In genomic region chr10:112813866-112814596, GRCh38 we compare ENCODE assay signal across 17 cellular contexts.
DNase-seq lines count a peak whose midpoint lies in the region; ATAC-seq, FAIRE-seq and TF ChIP-seq lines count a peak whose summit lies in the region.
"Had no signal": no experiment of that assay in that cellular context is flagged by ENCODE, and none has a peak within 500 bp of the region (broad histone marks: within the 10 kb centered on the region; RNA-seq: fewer than 3 reads in every experiment).

No MANE protein-coding gene starts in this region.

- H4K8ac ChIP-seq in mesendoderm (ENCODE audit: low read depth, low read length), result no peak overlapping the region

- TF ChIP-seq CTCF in A549 (IDR thresholded peaks at IDR 0.05), result no peak
- no peak for TF ChIP-seq CTCF in PC-9 (conservative IDR thresholded peaks at IDR 0.05)
- TF ChIP-seq CTCF in hepatocyte (IDR thresholded peaks at IDR 0.05; ENCODE audit: poor library complexity), result no peak
- no peak for TF ChIP-seq CTCF in body of pancreas (IDR thresholded peaks at IDR 0.05)

- peak; percentile 8 for DNase-seq in T-helper 2 cell treated with Interferon-gamma antibody and Interleukin-4, amounts not matched to agents 5 μg/mL and 100 μg/mL, for 36 hours (ENCODE audit: low spot score)
- DNase-seq in T-helper 2 cell (no peak), A549 (ENCODE audit: low read depth in 1 of 2, low spot score in 1 of 2) (no peak), PC-9 (no peak), mesendoderm (no peak), hepatocyte (ENCODE audit: low spot score) (no peak), body of pancreas (no peak)
- DNase-seq in stimulated activated naive CD4-positive, alpha-beta T cell treated with Interleukin-2 at 50 U/mL for 16 hours (lab: John Stamatoyannopoulos, UW), result no peak
- DNase-seq: 8988T, DMS53, H9, NCI-H1417, NCI-H2029, NCI-H2171 treated with DMSO at 0.1 percent for 48 hours, NCI-H82, RPMI8226 had no signal

- peak overlapping the region; percentile 49 for H3K4ac ChIP-seq in mesendoderm (ENCODE audit: low read depth, low read length)

- H3K4me3 ChIP-seq in A549 (no peak overlapping the region), PC-9 (no peak overlapping the region), mesendoderm (ENCODE audit: low read length) (no peak overlapping the region), hepatocyte (no peak overlapping the region), body of pancreas (no peak overlapping the region)

- H2BK15ac ChIP-seq in mesendoderm (replicated peaks; ENCODE audit: low read depth), result peak overlapping the region; percentile 3

- no peaks in the 10 kb centered on the region for H3K36me3 ChIP-seq in PC-9 (ENCODE audit: low read depth)
- no peaks in the 10 kb centered on the region for H3K36me3 ChIP-seq in mesendoderm (ENCODE audit: control insufficient read depth, insufficient read depth, low read length)
- no peaks in the 10 kb centered on the region for H3K36me3 ChIP-seq in hepatocyte (replicated peaks; ENCODE audit: insufficient read depth, low read depth)
- no peaks in the 10 kb centered on the region for H3K36me3 ChIP-seq in body of pancreas (replicated peaks in 1 of 2; ENCODE audit: insufficient read depth in 1 of 2, low read depth in 2 of 2)

- H3K27me3 ChIP-seq in PC-9 (ENCODE audit: insufficient read depth, low read depth) (no peaks in the 10 kb centered on the region), mesendoderm (ENCODE audit: insufficient read depth, low read length, poor library complexity) (no peaks in the 10 kb centered on the region), hepatocyte (no peaks in the 10 kb centered on the region), body of pancreas (no peaks in the 10 kb centered on the region)

- ATAC-seq in A549 (no peak), body of pancreas (no peak)

- H2AFZ ChIP-seq in PC-9 (no peak overlapping the region), hepatocyte (no peak overlapping the region)

- H3K79me2 ChIP-seq in PC-9 (ENCODE audit: low read depth) (no peaks in the 10 kb centered on the region), mesendoderm (ENCODE audit: control insufficient read depth, insufficient read depth, low read length) (no peaks in the 10 kb centered on the region), hepatocyte (no peaks in the 10 kb centered on the region)

- peak overlapping the region; percentile 24 for H3K4me3 Mint-ChIP-seq in T-helper 2 cell treated with Interferon-gamma antibody and Interleukin-4, amounts not matched to agents 5 μg/mL and 100 μg/mL, for 36 hours
- H3K4me3 Mint-ChIP-seq: H9 had no signal

- 93% methylated on average over 16 of the region's 16 CpGs for WGBS in A549 (ENCODE audit: missing lambda C conversion rate)
- no CpG with 5 or more reads among the region's 16 CpGs for WGBS in mesendoderm (ENCODE audit: extremely low coverage, insufficient coverage, low lambda C conversion rate)
- WGBS in hepatocyte (ENCODE audit: low lambda C conversion rate, missing lambda C conversion rate), result 91% methylated on average over 16 of the region's 16 CpGs
- 88 to 94% methylated on average over 16 of the region's 16 CpGs for WGBS in body of pancreas, 2 donors

- peak overlapping the region; percentile 8 for H3K18ac ChIP-seq in mesendoderm (ENCODE audit: low read length)

- CTCF ChIA-PET in A549 (lab: Yijun Ruan, JAX), result interaction anchor here (0.6 to 1.0 kb wide), 2 partner anchors 93 to 342 kb away, joined by 3 read pairs; no protein-coding TSS in a partner anchor
- CTCF ChIA-PET in PC-9 (lab: Charles Lee), result no interaction called here

- no TSS peak for BruUV-seq in PC-9 (replicated peaks; lab: Mats Ljungman, UMichigan)

- no peaks in the 10 kb centered on the region for H3K79me1 ChIP-seq in mesendoderm (ENCODE audit: low read length)

- H3K56ac ChIP-seq in mesendoderm (ENCODE audit: low read length), result peak overlapping the region; percentile 27

- no peak for FAIRE-seq in A549 (lab: Jason Lieb, UNC)

- no peak for TF ChIP-seq EP300 in A549 (IDR thresholded peaks at IDR 0.05)

- peak overlapping the region; percentile 13 for H3K27ac Mint-ChIP-seq in T-helper 2 cell treated with Interferon-gamma antibody and Interleukin-4, amounts not matched to agents 5 μg/mL and 100 μg/mL, for 36 hours
- H3K27ac Mint-ChIP-seq: H9 had no signal

- peaks cover 3% of the 10 kb centered on the region for H3K36me3 Mint-ChIP-seq in T-helper 2 cell treated with Interferon-gamma antibody and Interleukin-4, amounts not matched to agents 5 μg/mL and 100 μg/mL, for 36 hours (ENCODE audit: low read depth)

- H3K9me3 ChIP-seq in A549 (peaks cover 11% of the 10 kb centered on the region), PC-9 (ENCODE audit: insufficient read depth, low read depth) (no peaks in the 10 kb centered on the region), hepatocyte (ENCODE audit: low read depth) (no peaks in the 10 kb centered on the region), body of pancreas (no peaks in the 10 kb centered on the region)

- H3K9me2 ChIP-seq in PC-9 (ENCODE audit: insufficient read depth) (no peaks in the 10 kb centered on the region), hepatocyte (replicated peaks; ENCODE audit: insufficient read depth) (no peaks in the 10 kb centered on the region)

- no peak overlapping the region for H2AK5ac ChIP-seq in mesendoderm (ENCODE audit: low read length)

- H3F3A ChIP-seq in PC-9 (ENCODE audit: insufficient read depth, low read depth), result peaks cover 65% of the 10 kb centered on the region

- no peak for TF ChIP-seq POLR2A in A549 (IDR thresholded peaks at IDR 0.05; ENCODE audit: low read length)
- TF ChIP-seq POLR2A in body of pancreas (IDR thresholded peaks at IDR 0.05), result no peak

- H3K27ac ChIP-seq in A549, result peak overlapping the region; percentile 84 to 88; a peak in 5 of 6 replicates
- H3K27ac ChIP-seq in PC-9, result no peak overlapping the region
- H3K27ac ChIP-seq in mesendoderm (ENCODE audit: low read depth, low read length), result no peak overlapping the region
- no peak overlapping the region for H3K27ac ChIP-seq in hepatocyte
- no peak overlapping the region for H3K27ac ChIP-seq in body of pancreas
- H3K27ac ChIP-seq: C4-2B had no signal

- H3K23ac ChIP-seq in mesendoderm (ENCODE audit: low read length), result no peak overlapping the region

- H2BK5ac ChIP-seq in mesendoderm (ENCODE audit: low read length), result no peak overlapping the region

- no peak overlapping the region for H3K4me2 ChIP-seq in A549
- H3K4me2 ChIP-seq in PC-9, result 0 out of 2 replicates have a peak overlapping the region, but pooled peaks have one; percentile 72
- no peak overlapping the region for H3K4me2 ChIP-seq in mesendoderm (ENCODE audit: low read length)
- no peak overlapping the region for H3K4me2 ChIP-seq in hepatocyte

- no peak overlapping the region for H2BK120ac ChIP-seq in mesendoderm (ENCODE audit: low read depth, low read length)

- H3K4me1 ChIP-seq in A549, result peaks cover 31% of the 10 kb centered on the region
- H3K4me1 ChIP-seq in PC-9 (replicated peaks; ENCODE audit: insufficient read depth), result peaks cover 67% of the 10 kb centered on the region
- peaks cover 24% of the 10 kb centered on the region for H3K4me1 ChIP-seq in mesendoderm (ENCODE audit: control insufficient read depth, low read depth, low read length)
- peaks cover 24% of the 10 kb centered on the region for H3K4me1 ChIP-seq in hepatocyte (ENCODE audit: insufficient read depth)
- peaks cover 23% of the 10 kb centered on the region for H3K4me1 ChIP-seq in body of pancreas

- POLR2A ChIA-PET in A549 (lab: Yijun Ruan, JAX), result no interaction called here
- POLR2A ChIA-PET in PC-9 (lab: Charles Lee; ENCODE audit: unreplicated experiment), result no interaction called here

- H4K20me1 ChIP-seq in PC-9 (ENCODE audit: insufficient read depth), result no peaks in the 10 kb centered on the region
- H4K20me1 ChIP-seq in hepatocyte (ENCODE audit: insufficient read depth, poor library complexity, severe bottlenecking), result no peaks in the 10 kb centered on the region

- TF ChIP-seq RAD21 in A549 (conservative IDR thresholded peaks at IDR 0.05 in 1 of 2, IDR thresholded peaks at IDR 0.05 in 1 of 2), result no peak

- H3K9ac ChIP-seq in mesendoderm (ENCODE audit: low read length), result no peak overlapping the region

- H3K27me3 Mint-ChIP-seq in T-helper 2 cell treated with Interferon-gamma antibody and Interleukin-4, amounts not matched to agents 5 μg/mL and 100 μg/mL, for 36 hours (ENCODE audit: low read depth), result no peaks in the 10 kb centered on the region

- intact Hi-C loops in PC-9 (cut with micrococcal nuclease; ENCODE audit: unreplicated experiment) (loop anchor here (5.0 to 10.0 kb wide), 4 partner anchors 101 to 571 kb away; no protein-coding TSS in a partner anchor), body of pancreas (cut with DNase I) (no loop called here)

- peaks cover 35% of the 10 kb centered on the region for H3K4me1 Mint-ChIP-seq in T-helper 2 cell treated with Interferon-gamma antibody and Interleukin-4, amounts not matched to agents 5 μg/mL and 100 μg/mL, for 36 hours (ENCODE audit: low read depth)

- no peaks in the 10 kb centered on the region for H3K9me3 Mint-ChIP-seq in T-helper 2 cell treated with Interferon-gamma antibody and Interleukin-4, amounts not matched to agents 5 μg/mL and 100 μg/mL, for 36 hours
- H3K9me3 Mint-ChIP-seq: H9 had no signal

- H4K5ac ChIP-seq in mesendoderm (ENCODE audit: low read length), result no peak overlapping the region

TF ChIP-seq in A549, 52 proteins besides CTCF, POLR2A, EP300 and RAD21:
- TF ChIP-seq KDM1A (IDR thresholded peaks at IDR 0.05; ENCODE audit: low read depth) (no peak), JUN (IDR thresholded peaks at IDR 0.05) (no peak), ELK1 (IDR thresholded peaks at IDR 0.05; ENCODE audit: low read depth, low read length) (no peak), HOXB13 (CRISPR knock-in tag; IDR thresholded peaks at IDR 0.05; ENCODE audit: low read depth) (no peak)
TF ChIP-seq in A549: peak in this region for 0.

Comparison
In these comparisons a context has a peak if more than half of its experiments do, and no peak if none do; other contexts are left out.
1. H3K27ac ChIP-seq: peak in A549 (2 of 2); none in PC-9 (single experiment), mesendoderm (single experiment), hepatocyte (single experiment) and body of pancreas (0 of 4).